In genomic region chr6:46653439-46653942, GRCh38 we compare ENCODE assay signal across 8 cellular contexts. TPM values are rescaled to one million over a fixed set of nuclear protein-coding genes. Genes with fewer than 3 reads are reported as not detected.
DNase-seq lines count a peak whose midpoint lies in the region; ATAC-seq and TF ChIP-seq lines count a peak whose summit lies in the region.

No MANE protein-coding gene starts in this region.

- H3K27ac ChIP-seq in OCI-LY7 (ENCODE audit: low read depth, low read length, poor library complexity, severe bottlenecking) (peak overlapping the region; percentile 96), trophoblast cell (ENCODE audit: low read depth, low read length) (no peak overlapping the region)

- no peaks in the 10 kb centered on the region for H4K20me1 ChIP-seq in OCI-LY7 (ENCODE audit: insufficient read depth, low read length)

- no peak overlapping the region for H3K4ac ChIP-seq in trophoblast cell (ENCODE audit: low read depth, low read length)

- H3K23ac ChIP-seq in trophoblast cell (ENCODE audit: low read length): no peak overlapping the region

- H3K18ac ChIP-seq in trophoblast cell (ENCODE audit: low read length): no peak overlapping the region

- POLR2A ChIA-PET in OCI-LY7 (lab: Charles Lee): interaction anchor here (0.9 to 3.0 kb wide), 5 partner anchors 11 to 29 kb away, joined by 3 to 15 read pairs (median 12); no protein-coding TSS in a partner anchor

- DNase-seq in DMS53 (lab: John Stamatoyannopoulos, UW) (peak; percentile 50), OCI-LY7 (ENCODE audit: low spot score) (peak; percentile 44), epithelial cell of proximal tubule (ENCODE audit: low read depth) (no peak), trophoblast cell (no peak), DMS153 treated with DMSO at 0.1 percent for 48 hours (lab: John Stamatoyannopoulos, UW; ENCODE audit: unreplicated experiment) (no peak), NCI-H187 (lab: John Stamatoyannopoulos, UW) (no peak), NCI-H2081 (lab: John Stamatoyannopoulos, UW) (no peak)

- no peak overlapping the region for H4K12ac ChIP-seq in trophoblast cell (ENCODE audit: low read depth, low read length)

- H3K4me1 ChIP-seq in OCI-LY7 (ENCODE audit: insufficient read depth, low read length, poor library complexity, severe bottlenecking) (peaks cover 10% of the 10 kb centered on the region), trophoblast cell (ENCODE audit: control insufficient read depth in 1 of 2, insufficient read depth in 2 of 2, low read length in 2 of 2) (peaks cover 0 to 4% of the 10 kb centered on the region in 2 experiments)

- H3K27me3 ChIP-seq in trophoblast cell (ENCODE audit: insufficient read depth, low read length): peaks cover 3% of the 10 kb centered on the region

- H3K79me2 ChIP-seq in OCI-LY7 (ENCODE audit: insufficient read depth, low read depth, low read length) (peaks cover 84% of the 10 kb centered on the region), trophoblast cell (ENCODE audit: control insufficient read depth, insufficient read depth, low read length, poor library complexity) (peaks cover 2% of the 10 kb centered on the region)

- no peak overlapping the region for H3K14ac ChIP-seq in trophoblast cell (ENCODE audit: low read length)

- intact Hi-C loops in OCI-LY7 (cut with micrococcal nuclease; ENCODE audit: unreplicated experiment): loop anchor here (5.0 to 10.0 kb wide), 3 partner anchors 276 to 824 kb away; partner anchors contain the start of gene CD2AP

- no peak overlapping the region for H4K91ac ChIP-seq in trophoblast cell (ENCODE audit: low read depth, low read length)

- H3K79me1 ChIP-seq in trophoblast cell (ENCODE audit: low read length): no peaks in the 10 kb centered on the region

- no peak for ATAC-seq in HG03159 (IDR thresholded peaks at IDR 0.05; ENCODE audit: unreplicated experiment)

- no peak for TF ChIP-seq CTCF in OCI-LY7 (conservative IDR thresholded peaks at IDR 0.05; ENCODE audit: low read length)
- no peak for TF ChIP-seq CTCF in epithelial cell of proximal tubule (conservative IDR thresholded peaks at IDR 0.05; ENCODE audit: low read depth, low read length)

- WGBS in trophoblast cell (ENCODE audit: extremely low coverage, insufficient coverage, insufficient read length): no CpG with 5 or more reads among the region's 9 CpGs

- H3K4me3 ChIP-seq in OCI-LY7 (ENCODE audit: low read depth, low read length, poor library complexity, severe bottlenecking) (peak overlapping the region; percentile 85), epithelial cell of proximal tubule (ENCODE audit: low read depth, low read length) (peak overlapping the region; percentile 95), trophoblast cell (ENCODE audit: low read depth, low read length) (peak overlapping the region; percentile 94)

- no peak overlapping the region for H4K8ac ChIP-seq in trophoblast cell (ENCODE audit: low read depth, low read length)

- H2BK12ac ChIP-seq in trophoblast cell (ENCODE audit: low read length): no peak overlapping the region

- H2AK5ac ChIP-seq in trophoblast cell (ENCODE audit: low read length): no peak overlapping the region

- H2BK5ac ChIP-seq in trophoblast cell (ENCODE audit: low read depth, low read length, poor library complexity): no peak overlapping the region

- H3K9ac ChIP-seq in trophoblast cell (ENCODE audit: low read length): no peak overlapping the region

- H3K4me2 ChIP-seq in OCI-LY7 (ENCODE audit: low read length) (peak overlapping the region; percentile 78), trophoblast cell (ENCODE audit: low read length) (peak overlapping the region; percentile 99)

- CTCF ChIA-PET in OCI-LY7 (lab: Charles Lee; ENCODE audit: unreplicated experiment): no interaction called here

- H3K36me3 ChIP-seq in OCI-LY7 (ENCODE audit: insufficient read depth, low read length) (peaks cover 27% of the 10 kb centered on the region), trophoblast cell (ENCODE audit: control insufficient read depth in 1 of 2, insufficient read depth in 2 of 2, low read length in 2 of 2) (no peaks in the 10 kb centered on the region)

- H2AFZ ChIP-seq in OCI-LY7 (ENCODE audit: low read length) (peak overlapping the region; percentile 68; the same call in 1 of the 2 replicates), trophoblast cell (ENCODE audit: insufficient read depth, low read length, poor library complexity) (peak overlapping the region; percentile 41)

- H3K9me2 ChIP-seq in OCI-LY7 (ENCODE audit: insufficient read depth, low read length): no peaks in the 10 kb centered on the region

- TSS peak; percentile 51 for BruUV-seq in OCI-LY7 (replicated peaks; lab: Mats Ljungman, UMichigan)

- H2BK120ac ChIP-seq in trophoblast cell (ENCODE audit: insufficient read depth, low read length, poor library complexity): no peak overlapping the region

- H3K9me3 ChIP-seq in OCI-LY7 (ENCODE audit: low read length): no peaks in the 10 kb centered on the region
- no peaks in the 10 kb centered on the region for H3K9me3 ChIP-seq in trophoblast cell (ENCODE audit: insufficient read depth, low read depth, low read length)

RNA-seq across cellular contexts. Expression of gene SLC25A27, which starts 0.7 kb away (rescaled TPM):
- total RNA-seq in OCI-LY7 (2014; rRNA removed; shearing (Covaris generic)): 155 and 175 TPM in 2 replicates
- total RNA-seq in OCI-LY7 (2022) (157 and 203 TPM in 2 replicates), epithelial cell of proximal tubule (1.7 and 5.1 TPM in 2 replicates)
- 0.41 and 0.69 TPM in 2 replicates for polyA plus RNA-seq in trophoblast cell (2013)

RNA-seq across cellular contexts. Expression of gene CYP39A1, which starts 0.9 kb away (rescaled TPM):
- total RNA-seq in OCI-LY7 (2014; rRNA removed; shearing (Covaris generic)): 13.4 and 15.4 TPM in 2 replicates
- total RNA-seq in OCI-LY7 (2022): 22.6 and 24.5 TPM in 2 replicates
- total RNA-seq in epithelial cell of proximal tubule: 1.3 and 1.7 TPM in 2 replicates
- polyA plus RNA-seq in trophoblast cell (2013): 0.70 and 0.82 TPM in 2 replicates

RNA-seq across cellular contexts. Expression of gene TDRD6, which starts 34.2 kb away (rescaled TPM):
- 3.5 and 4.6 TPM in 2 replicates for total RNA-seq in OCI-LY7 (2014; rRNA removed; shearing (Covaris generic))
- 4.0 and 4.5 TPM in 2 replicates for total RNA-seq in OCI-LY7 (2022)
- 0.06 TPM in 1 of 2 replicates, not detected in the other for total RNA-seq in epithelial cell of proximal tubule
- 0.01 TPM in 1 of 2 replicates, not detected in the other for polyA plus RNA-seq in trophoblast cell (2013)

Comparison
In these comparisons a context has a peak if more than half of its experiments do, and no peak if none do; other contexts are left out.
1. DNase-seq: peak in DMS53 (single experiment) and OCI-LY7 (single experiment); none in epithelial cell of proximal tubule (single experiment), trophoblast cell (0 of 2), DMS153 treated with DMSO at 0.1 percent for 48 hours (single experiment), NCI-H187 (0 of 2) and NCI-H2081 (0 of 2).
2. RNA of gene SLC25A27, which starts 0.7 kb away (total RNA-seq): 155 to 203 TPM in OCI-LY7; 1.7 to 5.1 TPM in epithelial cell of proximal tubule; every median in the first group is over 10 times any median in the second.
3. Peak in every context shown above with its lines, with median percentiles within 50 percentile points of each other: H3K4me3 ChIP-seq.